Comparison of ENCODE assay signal across 18 cellular contexts in genomic region chr6:15152720-15153119, GRCh38.
A peak's percentile ranks its signal among the peaks of the same experiment; 100 is the strongest.
DNase-seq lines count a peak whose midpoint lies in the region; ATAC-seq and TF ChIP-seq lines count a peak whose summit lies in the region.
"Had no signal": no experiment of that assay in that cellular context is flagged by ENCODE, and none has a peak within 500 bp of the region (broad histone marks: within the 10 kb centered on the region; RNA-seq: fewer than 3 reads in every experiment).

No MANE protein-coding gene starts in this region.

- H2AFZ ChIP-seq in osteoblast (ENCODE audit: low read length), result no peak overlapping the region

- H3K27me3 ChIP-seq in left ventricle myocardium inferior (ENCODE audit: low read depth) (no peaks in the 10 kb centered on the region), osteoblast (ENCODE audit: insufficient read depth, low read length) (no peaks in the 10 kb centered on the region), tibial artery (peaks cover 0 to 4% of the 10 kb centered on the region in 2 donors)
- H3K27me3 ChIP-seq: BLaER1 had no signal

- no peaks in the 10 kb centered on the region for H3K36me3 ChIP-seq in left ventricle myocardium inferior
- no peaks in the 10 kb centered on the region for H3K36me3 ChIP-seq in osteoblast (ENCODE audit: insufficient read depth, low read length)
- H3K36me3 ChIP-seq in tibial artery, result no peaks in the 10 kb centered on the region
- H3K36me3 ChIP-seq: BLaER1 had no signal

- H3K79me2 ChIP-seq in osteoblast (ENCODE audit: insufficient read depth, low read length), result no peaks in the 10 kb centered on the region

- H3K27ac ChIP-seq in left ventricle myocardium inferior (replicated peaks), result no peak overlapping the region
- H3K27ac ChIP-seq in osteoblast (ENCODE audit: low read depth, low read length), result no peak overlapping the region
- no peak overlapping the region for H3K27ac ChIP-seq in tibial artery
- H3K27ac ChIP-seq: BLaER1 had no signal

- H3K4me2 ChIP-seq in osteoblast (ENCODE audit: insufficient read depth, low read length), result no peak overlapping the region
- H3K4me2 ChIP-seq: BLaER1, SK-N-SH had no signal

- DNase-seq in left ventricle myocardium superior, result no peak
- no peak for DNase-seq in left ventricle myocardium inferior
- DNase-seq in NCI-H524 (lab: John Stamatoyannopoulos, UW), result peak; percentile 83 to 98
- peak; percentile 37 for DNase-seq in cerebellar cortex (ENCODE audit: low spot score)
- DNase-seq in osteoblast (ENCODE audit: insufficient read length, low spot score, missing footprints), result peak; percentile 29
- DNase-seq in tibial artery, result no peak
- no peak for DNase-seq in COLO829 (ENCODE audit: low spot score)
- DNase-seq: 8988T; CD8-positive, alpha-beta T cell; HFFc6; NCI-H1048; NCI-H146; NCI-H2081; NCI-H526; SHP77; SK-N-SH had no signal

- intact Hi-C loops in left ventricle myocardium superior (cut with micrococcal nuclease), result no loop called here
- intact Hi-C loops in left ventricle myocardium inferior (cut with micrococcal nuclease), result no loop called here
- intact Hi-C loops in tibial artery (cut with DNase I; ENCODE audit: low total_unique reads), result no loop called here

- TF ChIP-seq CTCF in left ventricle myocardium inferior (IDR thresholded peaks at IDR 0.05; ENCODE audit: borderline replicate concordance), result no peak
- TF ChIP-seq CTCF in osteoblast (IDR thresholded peaks at IDR 0.05; ENCODE audit: extremely low read depth, low read depth, low read length), result no peak
- no peak for TF ChIP-seq CTCF in tibial artery (IDR thresholded peaks at IDR 0.05)

- peak; percentile 50 for ATAC-seq in left ventricle myocardium superior
- no peak for ATAC-seq in GM21381 (IDR thresholded peaks at IDR 0.05; ENCODE audit: unreplicated experiment)
- ATAC-seq: CD8-positive, alpha-beta T cell had no signal

- H3K9me3 ChIP-seq in left ventricle myocardium inferior (replicated peaks) (no peaks in the 10 kb centered on the region), osteoblast (ENCODE audit: low read depth, low read length) (no peaks in the 10 kb centered on the region), tibial artery (no peaks in the 10 kb centered on the region)
- H3K9me3 ChIP-seq: BLaER1, SK-N-SH had no signal

- H3K4me3 ChIP-seq in left ventricle myocardium inferior (no peak overlapping the region), osteoblast (ENCODE audit: insufficient read depth, low read length) (no peak overlapping the region), tibial artery (no peak overlapping the region)
- H3K4me3 ChIP-seq: BLaER1 had no signal

- H3K4me1 ChIP-seq in left ventricle myocardium inferior, result peaks cover 4% of the 10 kb centered on the region
- peaks cover 10% of the 10 kb centered on the region for H3K4me1 ChIP-seq in osteoblast (ENCODE audit: insufficient read depth, low read length)
- no peaks in the 10 kb centered on the region for H3K4me1 ChIP-seq in tibial artery

- H4K20me1 ChIP-seq in osteoblast (ENCODE audit: insufficient read depth, low read length), result no peaks in the 10 kb centered on the region
- H4K20me1 ChIP-seq: BLaER1 had no signal

Comparison
In these comparisons a context has a peak if more than half of its experiments do, and no peak if none do; other contexts are left out.
1. DNase-seq: peak in NCI-H524 (2 of 2), cerebellar cortex (single experiment) and osteoblast (single experiment); none in left ventricle myocardium superior (single experiment), left ventricle myocardium inferior (single experiment), tibial artery (0 of 2) and COLO829 (single experiment).